Comparison of ENCODE assay signal across 7 cellular contexts in genomic region chr18:11857177-11857887, GRCh38. TPM values are rescaled to one million over a fixed set of nuclear protein-coding genes. Genes with fewer than 3 reads are reported as not detected.
DNase-seq lines count a peak whose midpoint lies in the region; ATAC-seq and TF ChIP-seq lines count a peak whose summit lies in the region.

No MANE protein-coding gene starts in this region.

- DNase-seq in SJCRH30, result peak; percentile 65 to 78
- DNase-seq in foreskin fibroblast, result peak; percentile 98
- DNase-seq in osteoblast (ENCODE audit: insufficient read length, low spot score, missing footprints), result peak; percentile 95
- no peak for DNase-seq in NCI-H524 treated with DMSO at 0.1 percent for 48 hours (lab: John Stamatoyannopoulos, UW)
- no peak for DNase-seq in NCI-H2081 (lab: John Stamatoyannopoulos, UW)

- TF ChIP-seq CTCF in HEK293 (tag by site-specific recombination; IDR thresholded peaks at IDR 0.05) (no peak), foreskin fibroblast (IDR thresholded peaks at IDR 0.05; ENCODE audit: low read depth, low read length) (no peak), osteoblast (IDR thresholded peaks at IDR 0.05; ENCODE audit: extremely low read depth, low read depth, low read length) (no peak)

- H4K20me1 ChIP-seq in osteoblast (ENCODE audit: insufficient read depth, low read length), result no peaks in the 10 kb centered on the region

- POLR2A ChIA-PET in HEK293 (lab: Yijun Ruan, JAX), result no interaction called here

- peaks cover 0 to 3% of the 10 kb centered on the region in 2 experiments for H3K36me3 ChIP-seq in HEK293 (ENCODE audit: control insufficient read depth in 2 of 2, insufficient read depth in 1 of 2, low read length in 2 of 2)
- H3K36me3 ChIP-seq in SJCRH30, result no peaks in the 10 kb centered on the region
- H3K36me3 ChIP-seq in osteoblast (ENCODE audit: insufficient read depth, low read length), result no peaks in the 10 kb centered on the region

- peak overlapping the region; percentile 74 for H3K27ac ChIP-seq in HEK293 (ENCODE audit: extremely low read depth, low read depth, low read length)
- peak overlapping the region; percentile 78 for H3K27ac ChIP-seq in SJCRH30
- peak overlapping the region; percentile 99 for H3K27ac ChIP-seq in osteoblast (ENCODE audit: low read depth, low read length)

- H3K4me1 ChIP-seq in HEK293 (ENCODE audit: control insufficient read depth, insufficient read depth, low read length), result peaks cover 15% of the 10 kb centered on the region
- H3K4me1 ChIP-seq in SJCRH30, result peaks cover 27% of the 10 kb centered on the region
- H3K4me1 ChIP-seq in osteoblast (ENCODE audit: insufficient read depth, low read length), result peaks cover 48% of the 10 kb centered on the region

- no peaks in the 10 kb centered on the region for H3K27me3 ChIP-seq in SJCRH30
- no peaks in the 10 kb centered on the region for H3K27me3 ChIP-seq in osteoblast (ENCODE audit: insufficient read depth, low read length)

- CTCF ChIA-PET in HEK293 (lab: Yijun Ruan, JAX), result no interaction called here

- H2AFZ ChIP-seq in osteoblast (ENCODE audit: low read length), result no peak overlapping the region

- no peak for ATAC-seq in GM18517 (IDR thresholded peaks at IDR 0.05; ENCODE audit: unreplicated experiment)

- H3K9me3 ChIP-seq in HEK293 (ENCODE audit: control insufficient read depth, insufficient read depth, low read depth, low read length) (no peaks in the 10 kb centered on the region), SJCRH30 (replicated peaks) (no peaks in the 10 kb centered on the region), osteoblast (ENCODE audit: low read depth, low read length) (no peaks in the 10 kb centered on the region)

- H3K4me3 ChIP-seq in HEK293 (ENCODE audit: low read depth, low read length) (peak overlapping the region; percentile 6; the same call in 1 of the 2 replicates), SJCRH30 (peak overlapping the region; percentile 49), foreskin fibroblast (ENCODE audit: low read depth in 1 of 2, low read length in 2 of 2) (peak overlapping the region; percentile 11 to 24), osteoblast (ENCODE audit: insufficient read depth, low read length) (peak overlapping the region; percentile 26)

- H3K4me2 ChIP-seq in osteoblast (ENCODE audit: insufficient read depth, low read length), result peak overlapping the region; percentile 77

- peaks cover 23% of the 10 kb centered on the region for H3K79me2 ChIP-seq in osteoblast (ENCODE audit: insufficient read depth, low read length)

TF ChIP-seq in HEK293, 187 proteins besides CTCF, POLR2A, EP300 and RAD21 (continues in another document):
- peak; percentile 55 for TF ChIP-seq ZNF280D (tag by site-specific recombination; IDR thresholded peaks at IDR 0.05)
- TF ChIP-seq ZNF211 (tag by site-specific recombination; IDR thresholded peaks at IDR 0.05; ENCODE audit: low read depth), result no peak
- TF ChIP-seq ZNF623 (tag by site-specific recombination; IDR thresholded peaks at IDR 0.05), result no peak
- no peak for TF ChIP-seq PBX3 (CRISPR knock-in tag; IDR thresholded peaks at IDR 0.05)
- no peak for TF ChIP-seq ZBTB6 (tag by site-specific recombination; IDR thresholded peaks at IDR 0.05)
- no peak for TF ChIP-seq ZNF174 (tag by site-specific recombination; IDR thresholded peaks at IDR 0.05)
- no peak for TF ChIP-seq ZFP3 (tag by site-specific recombination; IDR thresholded peaks at IDR 0.05; ENCODE audit: low read depth)
- TF ChIP-seq ZNF664 (tag by site-specific recombination; IDR thresholded peaks at IDR 0.05), result no peak
- TF ChIP-seq ZNF37A (tag by site-specific recombination; IDR thresholded peaks at IDR 0.05), result no peak
- peak; percentile 90 for TF ChIP-seq ZNF501 (tag by site-specific recombination; IDR thresholded peaks at IDR 0.05)
- TF ChIP-seq ZNF585B (tag by site-specific recombination; IDR thresholded peaks at IDR 0.05), result no peak
- TF ChIP-seq SCRT2 (tag by site-specific recombination; IDR thresholded peaks at IDR 0.05), result no peak
- TF ChIP-seq GLIS1 (tag by site-specific recombination; IDR thresholded peaks at IDR 0.05), result peak; percentile 100
- TF ChIP-seq GLIS2 (tag by site-specific recombination; IDR thresholded peaks at IDR 0.05), result peak; percentile 92
- TF ChIP-seq MZF1 (tag by site-specific recombination; IDR thresholded peaks at IDR 0.05; ENCODE audit: borderline replicate concordance), result no peak
- TF ChIP-seq ZNF580 (tag by site-specific recombination; IDR thresholded peaks at IDR 0.05), result no peak
- TF ChIP-seq ZNF513 (tag by site-specific recombination; IDR thresholded peaks at IDR 0.05), result no peak
- TF ChIP-seq ZNF155 (tag by site-specific recombination; IDR thresholded peaks at IDR 0.05), result no peak
- TF ChIP-seq ZNF132 (tag by site-specific recombination; IDR thresholded peaks at IDR 0.05; ENCODE audit: borderline replicate concordance), result no peak
- TF ChIP-seq SALL2 (tag by site-specific recombination; IDR thresholded peaks at IDR 0.05; ENCODE audit: borderline replicate concordance), result no peak
- no peak for TF ChIP-seq ZBTB44 (tag by site-specific recombination; IDR thresholded peaks at IDR 0.05)

RNA-seq across cellular contexts. Expression of gene CHMP1B, which starts 6.1 kb away (rescaled TPM):
- 18.1 and 19.5 TPM in 2 replicates for total RNA-seq in SJCRH30 (2014; rRNA removed; shearing (Covaris generic))
- total RNA-seq in osteoblast, result 59.8 and 63.7 TPM in 2 replicates

RNA-seq across cellular contexts. Expression of gene MPPE1, which starts 50.8 kb away (rescaled TPM):
- 13.7 and 14.7 TPM in 2 replicates for total RNA-seq in SJCRH30 (2014; rRNA removed; shearing (Covaris generic))
- 38.0 and 44.5 TPM in 2 replicates for total RNA-seq in osteoblast

Comparison
In these comparisons a context has a peak if more than half of its experiments do, and no peak if none do; other contexts are left out.
1. DNase-seq: peak in SJCRH30 (2 of 2), foreskin fibroblast (2 of 2) and osteoblast (single experiment); none in NCI-H524 treated with DMSO at 0.1 percent for 48 hours (single experiment) and NCI-H2081 (0 of 2).
2. Peak in every context shown above with its lines, with median percentiles within 50 percentile points of each other: H3K27ac ChIP-seq and H3K4me3 ChIP-seq.